Comparison of ENCODE assay signal across 8 cellular contexts in the genomic region with DNA sequence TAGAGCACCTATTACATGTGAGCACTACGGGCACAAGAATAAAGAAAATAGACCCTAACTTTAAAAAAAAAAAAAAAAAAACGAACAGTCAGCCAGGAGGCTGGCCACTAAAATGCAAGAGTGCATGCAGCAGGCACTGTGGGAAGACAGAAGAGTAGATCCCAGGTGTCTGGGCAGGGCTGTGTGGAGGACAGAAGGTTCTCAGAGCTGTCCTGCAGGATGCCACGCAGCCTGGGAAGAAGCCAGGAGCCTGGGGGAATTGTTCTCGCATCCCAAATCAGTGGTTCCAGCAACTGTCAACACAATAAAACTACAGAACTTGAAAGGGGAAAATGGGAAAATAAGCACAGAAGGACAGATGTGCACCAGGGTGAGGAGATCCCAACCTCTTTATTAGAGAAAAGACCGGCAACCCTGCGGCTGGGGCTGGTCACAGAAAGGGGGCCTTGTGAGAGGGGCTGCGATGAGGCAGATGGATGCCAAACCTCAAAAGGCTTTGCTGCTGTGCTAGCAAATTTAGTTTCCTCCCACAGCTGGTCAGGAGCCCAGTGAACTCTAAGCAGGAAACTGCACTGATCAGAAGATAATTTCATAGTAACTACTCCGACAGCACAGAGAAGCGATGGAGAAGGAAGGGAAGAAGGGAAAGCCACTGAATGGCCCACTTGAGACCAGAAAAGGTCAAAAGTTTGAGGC. TPM values are rescaled to one million over a fixed set of nuclear protein-coding genes. Genes with fewer than 3 reads are reported as not detected.
DNase-seq lines count a peak whose midpoint lies in the region; ATAC-seq and TF ChIP-seq lines count a peak whose summit lies in the region.

No MANE protein-coding gene starts in this region.

- no peaks in the 10 kb centered on the region for H3K36me3 Mint-ChIP-seq in brain

- TF ChIP-seq CTCF in HL-60 (IDR thresholded peaks at IDR 0.05; ENCODE audit: insufficient read depth, low read length) = no peak
- no peak for TF ChIP-seq CTCF in brain (conservative IDR thresholded peaks at IDR 0.05)

- H3K27me3 ChIP-seq in BLaER1 treated with 17β-estradiol and CSF1 and Interleukin-3, amounts not matched to agents 10 nM and 100 nM = no peaks in the 10 kb centered on the region
- H3K27me3 ChIP-seq in HL-60 (ENCODE audit: insufficient read depth, poor library complexity, severe bottlenecking) = no peaks in the 10 kb centered on the region
- no peaks in the 10 kb centered on the region for H3K27me3 ChIP-seq in mucosa of rectum (ENCODE audit: control insufficient read depth in 2 of 2, insufficient read depth in 2 of 2, low read length in 2 of 2)

- H3K4me1 Mint-ChIP-seq in brain = peaks cover 18% of the 10 kb centered on the region

- H3K4me3 Mint-ChIP-seq in brain = peak overlapping the region in 1 of 5 experiments; percentile 46

- no peaks in the 10 kb centered on the region for H3K9me3 ChIP-seq in BLaER1 treated with 17β-estradiol and CSF1 and Interleukin-3, amounts not matched to agents 10 nM and 100 nM (replicated peaks in 1 of 11)
- H3K9me3 ChIP-seq in mucosa of rectum (ENCODE audit: control insufficient read depth in 2 of 2, low read length in 2 of 2) = no peaks in the 10 kb centered on the region

- no peaks in the 10 kb centered on the region for H3K27me3 Mint-ChIP-seq in brain

- H3K27ac ChIP-seq in BLaER1 treated with 17β-estradiol and CSF1 and Interleukin-3, amounts not matched to agents 10 nM and 100 nM = peak overlapping the region; percentile 33 to 73 (median 57); a peak in 19 of 22 replicates
- H3K27ac ChIP-seq in HL-60 (replicated peaks) (peak overlapping the region; percentile 51), mucosa of rectum (ENCODE audit: low read depth in 2 of 2, low read length in 2 of 2) (peak overlapping the region; percentile 45 to 48)

- H3K4me1 ChIP-seq in BLaER1 treated with 17β-estradiol and CSF1 and Interleukin-3, amounts not matched to agents 10 nM and 100 nM = peaks cover 51 to 97% (median 63%) of the 10 kb centered on the region in 10 experiments
- peaks cover 23 to 30% of the 10 kb centered on the region in 2 donors for H3K4me1 ChIP-seq in mucosa of rectum (ENCODE audit: control insufficient read depth in 2 of 2, insufficient read depth in 2 of 2, low read length in 2 of 2)

- peaks cover 0 to 84% (median 0%) of the 10 kb centered on the region in 11 experiments; a peak in 7 of 22 replicates for H4K20me1 ChIP-seq in BLaER1 treated with 17β-estradiol and CSF1 and Interleukin-3, amounts not matched to agents 10 nM and 100 nM

- peak overlapping the region; percentile 68 to 97 (median 81) for H3K4me2 ChIP-seq in BLaER1 treated with 17β-estradiol and CSF1 and Interleukin-3, amounts not matched to agents 10 nM and 100 nM

- H3K4me3 ChIP-seq in BLaER1 treated with 17β-estradiol and CSF1 and Interleukin-3, amounts not matched to agents 10 nM and 100 nM = peak overlapping the region in 4 of 10 experiments; percentile 0 to 36 (median 22); a peak in 5 of 20 replicates
- H3K4me3 ChIP-seq in HL-60 (replicated peaks; ENCODE audit: insufficient read depth, low read length) (no peak overlapping the region), mucosa of rectum (ENCODE audit: low read length in 2 of 2) (peak overlapping the region; percentile 19 to 47)

- no peaks in the 10 kb centered on the region for H3K9me3 Mint-ChIP-seq in brain

- ATAC-seq in GM19324 (IDR thresholded peaks at IDR 0.05; ENCODE audit: low FRiP score, unreplicated experiment) (no peak), GM18498 (IDR thresholded peaks at IDR 0.05; ENCODE audit: unreplicated experiment) (no peak)

- H3K27ac Mint-ChIP-seq in brain = peak overlapping the region in 3 of 5 experiments; percentile 16 to 70 (median 42)

- H3K36me3 ChIP-seq in BLaER1 treated with 17β-estradiol and CSF1 and Interleukin-3, amounts not matched to agents 10 nM and 100 nM = peaks cover 0 to 5% (median 0%) of the 10 kb centered on the region in 11 experiments; a peak in 1 of 22 replicates
- H3K36me3 ChIP-seq in mucosa of rectum (ENCODE audit: control insufficient read depth in 2 of 2, insufficient read depth in 2 of 2, low read length in 2 of 2) = no peaks in the 10 kb centered on the region

- no peak for DNase-seq in HL-60 (ENCODE audit: low read depth in 1 of 2, low spot score in 1 of 2)
- DNase-seq in SHP77 treated with DMSO at 0.1 percent for 48 hours (lab: John Stamatoyannopoulos, UW) = no peak
- no peak for DNase-seq in NOMO-1 treated with DMSO at 0.1 percent for 48 hours (lab: John Stamatoyannopoulos, UW; ENCODE audit: unreplicated experiment)

- H3K9ac ChIP-seq in BLaER1 treated with 17β-estradiol and CSF1 and Interleukin-3, amounts not matched to agents 10 nM and 100 nM = peak overlapping the region; percentile 27 to 62 (median 47); a peak in 21 of 22 replicates
- H3K9ac ChIP-seq in mucosa of rectum (ENCODE audit: low read depth in 1 of 2, low read length in 2 of 2) = peak overlapping the region in 1 of 2 donors; percentile 28

RNA-seq across cellular contexts. Expression of a gene that starts 30.9 kb away (rescaled TPM):
- 8.4 TPM for polyA plus RNA-seq in brain (ENCODE audit: insufficient read depth, low read depth, low replicate concordance)
